ENCODE assay signal across 8 cellular contexts in genomic region chr4:155953151-155954117, GRCh38. TPM values are rescaled to one million over a fixed set of nuclear protein-coding genes. Genes with fewer than 3 reads are reported as not detected.
A peak's percentile ranks its signal among the peaks of the same experiment; 100 is the strongest.
DNase-seq lines count a peak whose midpoint lies in the region; ATAC-seq, FAIRE-seq and TF ChIP-seq lines count a peak whose summit lies in the region.

Gene CTSO (minus strand): TSS chr4:155953866. CDS start chr4:155953847, 19 bp downstream.

- no peaks in the 10 kb centered on the region for H3K79me2 ChIP-seq in astrocyte (ENCODE audit: insufficient read depth, low read length)

- H4K20me1 ChIP-seq in astrocyte (ENCODE audit: insufficient read depth, low read length) = no peaks in the 10 kb centered on the region

- peak within 1 kb of the TSS; percentile 97 for H3K4me3 Mint-ChIP-seq in T-helper 2 cell treated with Interferon-gamma antibody and Interleukin-4, amounts not matched to agents 5 μg/mL and 100 μg/mL, for 36 hours
- H3K4me3 Mint-ChIP-seq in astrocyte (ENCODE audit: unreplicated experiment) = peak within 1 kb of the TSS; percentile 88

- peaks cover 9% of the 10 kb centered on the region for H3K27me3 Mint-ChIP-seq in T-helper 2 cell treated with Interferon-gamma antibody and Interleukin-4, amounts not matched to agents 5 μg/mL and 100 μg/mL, for 36 hours (ENCODE audit: low read depth)
- H3K27me3 Mint-ChIP-seq in astrocyte (ENCODE audit: low read depth, unreplicated experiment) = no peaks in the 10 kb centered on the region

- H3K27ac Mint-ChIP-seq in T-helper 2 cell treated with Interferon-gamma antibody and Interleukin-4, amounts not matched to agents 5 μg/mL and 100 μg/mL, for 36 hours = peak within 1 kb of the TSS; percentile 98
- H3K27ac Mint-ChIP-seq in astrocyte (ENCODE audit: unreplicated experiment) = peak within 1 kb of the TSS; percentile 99

- H3K4me1 ChIP-seq in astrocyte (ENCODE audit: insufficient read depth, low read length) = peaks cover 7% of the 10 kb centered on the region

- peak within 1 kb of the TSS; percentile 97 for H3K9ac ChIP-seq in astrocyte (ENCODE audit: low read length)

- peaks cover 5% of the 10 kb centered on the region for H3K4me1 Mint-ChIP-seq in T-helper 2 cell treated with Interferon-gamma antibody and Interleukin-4, amounts not matched to agents 5 μg/mL and 100 μg/mL, for 36 hours (ENCODE audit: low read depth)
- peaks cover 9% of the 10 kb centered on the region for H3K4me1 Mint-ChIP-seq in astrocyte (ENCODE audit: low read depth, unreplicated experiment)

- peak; percentile 93 for ATAC-seq in HG02623 (IDR thresholded peaks at IDR 0.05; ENCODE audit: unreplicated experiment)

- H3K9me3 ChIP-seq in astrocyte (ENCODE audit: insufficient read depth, low read depth, low read length) = no peaks in the 10 kb centered on the region

- peak within 1 kb of the TSS; percentile 76 for H2AFZ ChIP-seq in astrocyte (ENCODE audit: low read depth, low read length)

- H3K36me3 ChIP-seq in astrocyte (ENCODE audit: insufficient read depth, low read length) = no peaks in the 10 kb centered on the region

- H3K4me3 ChIP-seq in GM12875 (ENCODE audit: low read depth, low read length) (peak within 1 kb of the TSS; percentile 90), astrocyte (ENCODE audit: insufficient read depth, low read depth, low read length) (peak within 1 kb of the TSS; percentile 78)

- peak within 1 kb of the TSS; percentile 95 for H3K4me2 ChIP-seq in astrocyte (ENCODE audit: low read length)

- H3K27ac ChIP-seq in astrocyte (ENCODE audit: low read depth, low read length) = peak within 1 kb of the TSS; percentile 96

- H3K36me3 Mint-ChIP-seq in T-helper 2 cell treated with Interferon-gamma antibody and Interleukin-4, amounts not matched to agents 5 μg/mL and 100 μg/mL, for 36 hours (ENCODE audit: low read depth) = no peaks in the 10 kb centered on the region
- H3K36me3 Mint-ChIP-seq in astrocyte (ENCODE audit: low read depth, unreplicated experiment) = no peaks in the 10 kb centered on the region

- peak; percentile 68 for FAIRE-seq in astrocyte (lab: Jason Lieb, UNC)

- H3K27me3 ChIP-seq in astrocyte (ENCODE audit: insufficient read depth, low read length) = no peaks in the 10 kb centered on the region

- no peaks in the 10 kb centered on the region for H3K9me3 Mint-ChIP-seq in T-helper 2 cell treated with Interferon-gamma antibody and Interleukin-4, amounts not matched to agents 5 μg/mL and 100 μg/mL, for 36 hours
- H3K9me3 Mint-ChIP-seq in astrocyte (ENCODE audit: unreplicated experiment) = no peaks in the 10 kb centered on the region

- TF ChIP-seq CTCF in GM12875 (IDR thresholded peaks at IDR 0.05; ENCODE audit: borderline replicate concordance, insufficient read depth, low read depth, low read length) (peak; percentile 31; the same call in 1 of the 2 replicates), astrocyte (IDR thresholded peaks at IDR 0.05; ENCODE audit: insufficient read depth, low read depth, low read length) (peak; percentile 57)

- DNase-seq in NCI-H1092 treated with DMSO at 0.1 percent for 48 hours (lab: John Stamatoyannopoulos, UW) (peak; percentile 88), astrocyte (ENCODE audit: low read depth) (peak; percentile 60), hepatic stellate cell (ENCODE audit: low spot score) (peak; percentile 62), retina (peak; percentile 90), cerebellar nuclear complex (lab: John Stamatoyannopoulos, UW) (no peak)
- DNase-seq in T-helper 2 cell treated with Interferon-gamma antibody and Interleukin-4, amounts not matched to agents 5 μg/mL and 100 μg/mL, for 36 hours (ENCODE audit: low spot score) = peak; percentile 65

RNA-seq across cellular contexts. Expression of gene CTSO, which starts in this region (rescaled TPM):
- 3.7 and 6.5 TPM in 2 replicates for total RNA-seq in astrocyte

Comparison
In these comparisons a context has a peak if more than half of its experiments do, and no peak if none do; other contexts are left out.
1. DNase-seq: peak in NCI-H1092 treated with DMSO at 0.1 percent for 48 hours (single experiment), T-helper 2 cell treated with Interferon-gamma antibody and Interleukin-4, amounts not matched to agents 5 μg/mL and 100 μg/mL, for 36 hours (single experiment), astrocyte (single experiment), hepatic stellate cell (single experiment) and retina (single experiment); none in cerebellar nuclear complex (0 of 2).